In the genomic region with DNA sequence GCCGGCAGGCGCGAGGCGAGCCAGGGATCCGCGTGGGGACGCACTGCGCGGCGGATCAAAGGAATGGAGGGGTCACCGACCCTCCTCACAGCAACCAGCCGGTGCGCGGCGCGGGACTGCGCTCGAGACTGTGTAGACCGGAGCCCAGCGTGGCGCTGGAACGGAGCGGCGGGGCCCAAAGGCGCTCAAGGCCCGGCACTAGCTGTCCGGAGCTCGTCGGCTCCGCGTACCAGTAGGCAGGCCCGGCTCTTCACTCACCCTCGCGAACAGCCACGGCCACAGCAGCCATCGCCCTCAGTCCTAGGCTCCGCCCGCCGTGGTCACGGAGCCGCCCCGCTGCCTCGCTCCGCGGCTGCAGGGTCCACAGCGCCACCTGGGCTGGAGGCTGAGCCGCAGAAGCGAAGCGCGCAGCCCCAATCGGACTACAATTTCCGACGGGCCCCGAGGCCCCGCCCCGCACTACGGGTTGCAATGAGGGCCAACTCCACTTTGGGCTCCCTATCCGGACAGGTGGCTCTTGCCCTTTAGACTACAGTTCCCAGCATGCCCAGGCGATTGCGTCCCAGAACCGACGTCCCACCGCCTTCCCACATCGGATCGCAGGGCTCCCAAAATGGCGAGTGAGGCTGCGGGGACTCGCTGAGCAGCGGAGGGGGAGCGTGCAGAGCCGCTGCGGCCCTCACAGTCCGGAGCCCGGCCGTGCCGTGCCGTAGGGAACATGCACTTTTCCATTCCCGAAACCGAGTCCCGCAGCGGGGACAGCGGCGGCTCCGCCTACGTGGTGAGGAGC, we compare ENCODE assay signal across 8 cellular contexts.
A peak's percentile ranks its signal among the peaks of the same experiment; 100 is the strongest.
DNase-seq lines count a peak whose midpoint lies in the region; ATAC-seq lines count a peak whose summit lies in the region.

A gene (minus strand): TSS at position 313 of the 790 bp plus-strand sequence. CDS start 24 bp downstream, at position 289.
A gene with protein sequence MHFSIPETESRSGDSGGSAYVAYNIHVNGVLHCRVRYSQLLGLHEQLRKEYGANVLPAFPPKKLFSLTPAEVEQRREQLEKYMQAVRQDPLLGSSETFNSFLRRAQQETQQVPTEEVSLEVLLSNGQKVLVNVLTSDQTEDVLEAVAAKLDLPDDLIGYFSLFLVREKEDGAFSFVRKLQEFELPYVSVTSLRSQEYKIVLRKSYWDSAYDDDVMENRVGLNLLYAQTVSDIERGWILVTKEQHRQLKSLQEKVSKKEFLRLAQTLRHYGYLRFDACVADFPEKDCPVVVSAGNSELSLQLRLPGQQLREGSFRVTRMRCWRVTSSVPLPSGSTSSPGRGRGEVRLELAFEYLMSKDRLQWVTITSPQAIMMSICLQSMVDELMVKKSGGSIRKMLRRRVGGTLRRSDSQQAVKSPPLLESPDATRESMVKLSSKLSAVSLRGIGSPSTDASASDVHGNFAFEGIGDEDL (plus strand): TSS at position 591 of the 790 bp plus-strand sequence. CDS start 128 bp downstream, at position 719.

- DNase-seq in CD1c-positive myeloid dendritic cell (ENCODE audit: extremely low spot score) = peak; percentile 100
- peak; percentile 99 for DNase-seq in NCI-H748 (lab: John Stamatoyannopoulos, UW; ENCODE audit: unreplicated experiment)
- peak; percentile 99 for DNase-seq in activated CD4-positive, alpha-beta T cell treated with anti-CD3 and anti-CD28 coated beads, Interleukin-2, amount 50 U/mL, for 1 hour
- DNase-seq in cortex of kidney (lab: John Stamatoyannopoulos, UW) = peak; percentile 46
- DNase-seq in left kidney (ENCODE audit: low read depth, low spot score) = peak; percentile 100
- DNase-seq in stimulated activated CD4-positive, alpha-beta T cell treated with anti-CD3 and anti-CD28 coated beads, Interleukin-2, amount 100 ng/mL, for 24 hours = peak; percentile 99

- ATAC-seq in GM19372 (IDR thresholded peaks at IDR 0.05; ENCODE audit: low read depth, unreplicated experiment) (peak; percentile 86), HG03558 (IDR thresholded peaks at IDR 0.05; ENCODE audit: extremely low read depth, unreplicated experiment) (peak; percentile 78)

Comparison
In these comparisons a context has a peak if more than half of its experiments do, and no peak if none do; other contexts are left out.
1. Peak in every context shown above with its lines: DNase-seq and ATAC-seq.
2. DNase-seq: peak in every context shown above with its lines; median percentile 100 in CD1c-positive myeloid dendritic cell; 100 in left kidney; 99 in NCI-H748; 99 in activated CD4-positive, alpha-beta T cell treated with anti-CD3 and anti-CD28 coated beads, Interleukin-2, amount 50 U/mL, for 1 hour; 99 in stimulated activated CD4-positive, alpha-beta T cell treated with anti-CD3 and anti-CD28 coated beads, Interleukin-2, amount 100 ng/mL, for 24 hours; 46 in cortex of kidney.